6 cellular contexts compared by ENCODE assay signal in the genomic region with DNA sequence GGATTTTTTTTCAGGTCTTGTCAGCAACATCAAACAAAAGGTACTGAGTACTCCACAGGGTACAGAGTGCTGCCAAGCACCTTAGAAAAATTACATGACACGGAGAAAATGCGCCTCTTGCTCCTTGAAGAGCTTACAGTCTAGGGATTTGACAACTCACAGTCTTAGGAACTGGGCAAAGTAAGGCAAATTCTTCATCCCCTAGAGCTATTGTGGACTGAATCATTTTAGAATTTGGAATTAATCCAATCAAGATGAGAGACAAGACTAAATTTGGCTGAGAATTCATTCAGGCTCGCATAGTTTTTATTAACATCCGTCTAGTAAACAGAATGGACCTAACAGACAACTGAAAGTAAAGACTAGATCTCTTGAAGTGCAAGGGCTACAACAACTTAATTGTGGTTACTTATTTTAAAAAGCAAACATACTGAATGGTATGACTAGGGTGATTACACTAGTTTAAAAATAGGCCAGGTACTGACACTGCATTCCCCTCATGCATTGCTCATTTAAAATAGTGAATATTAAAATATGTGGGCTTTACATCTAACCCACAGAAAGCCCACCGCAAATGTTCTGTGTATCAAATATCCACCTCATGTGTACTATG. TPM values are rescaled to one million over a fixed set of nuclear protein-coding genes. Genes with fewer than 3 reads are reported as not detected.
"Had no signal": no experiment of that assay in that cellular context is flagged by ENCODE, and none has a peak within 500 bp of the region (broad histone marks: within the 10 kb centered on the region; RNA-seq: fewer than 3 reads in every experiment).

No MANE protein-coding gene starts in this region.

RNA-seq across cellular contexts. Expression of a gene that starts 59.8 kb away (rescaled TPM):
- total RNA-seq: activated CD8-positive, alpha-beta T cell treated with anti-CD3 and anti-CD28 coated beads for 36 hours; activated naive CD8-positive, alpha-beta T cell treated with anti-CD3 and anti-CD28 coated beads for 36 hours; activated T-cell treated with anti-CD3 and anti-CD28 coated beads, Interleukin-2, amount 50 U/mL, for 72 hours; activated T-helper 2 cell treated with anti-CD3 and anti-CD28 coated beads, Interferon-gamma antibody, Interleukin-2, Interleukin-4, amounts not matched to agents 10 μg/mL and 5 μg/mL and 100 μg/mL, durations not matched to agents 14 hours and 24 hours and 36 hours; cardiac septum; SJSA1 had no signal
